30 cellular contexts compared by ENCODE assay signal in the genomic region with DNA sequence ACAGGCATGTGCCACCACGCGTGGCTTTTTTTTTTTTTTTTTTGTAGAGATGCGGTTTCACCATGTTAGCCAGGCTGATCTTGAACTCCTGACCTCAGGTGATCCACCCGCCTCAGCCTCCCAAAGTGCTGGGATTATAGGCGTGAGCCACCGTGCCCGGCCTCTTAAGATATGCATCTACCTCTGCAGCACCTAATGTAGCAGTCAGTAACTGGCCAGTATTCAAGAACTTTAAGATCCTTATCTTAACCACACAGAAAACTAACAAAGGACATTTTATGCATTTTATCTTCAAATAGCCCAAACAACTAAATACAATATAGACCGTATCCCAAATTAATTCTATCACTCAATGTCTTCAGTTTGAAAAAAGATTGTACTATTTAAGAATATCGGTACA.
"Had no signal": no experiment of that assay in that cellular context is flagged by ENCODE, and none has a peak within 500 bp of the region (broad histone marks: within the 10 kb centered on the region; RNA-seq: fewer than 3 reads in every experiment).

No MANE protein-coding gene starts in this region.

- H2AFZ ChIP-seq: neural progenitor cell, parathyroid adenoma had no signal

- ATAC-seq: left colon; natural killer cell; psoas muscle; right lobe of liver; stimulated activated naive B cell treated with anti-CD40 and anti-IgM and Interleukin-4, amounts not matched to agents 10 μg/mL and 1 μg/mL and 100 μg/mL, for 72 hours; stimulated activated naive CD8-positive, alpha-beta T cell treated with anti-CD3 and anti-CD28 coated beads, Interleukin-15, Interleukin-2, amounts not matched to agents 100 U/mL and 50 U/mL, for 24 hours had no signal

- FAIRE-seq: islet of Langerhans, kidney had no signal

- H3K4me1 ChIP-seq: left ventricle myocardium inferior, neural progenitor cell, parathyroid adenoma, psoas muscle, right atrium auricular region, right lobe of liver, stomach, testis, thyroid gland, transverse colon, upper lobe of left lung had no signal

- H3K36me3 ChIP-seq: left ventricle myocardium inferior, neural progenitor cell, neutrophil, right atrium auricular region, right lobe of liver, stomach, thyroid gland, transverse colon, upper lobe of left lung, vagina had no signal

- H3K79me2 ChIP-seq: parathyroid adenoma had no signal

- H3K4me2 ChIP-seq: neural progenitor cell, smooth muscle cell had no signal

- H3K27ac ChIP-seq: left ventricle myocardium inferior, neural progenitor cell, neutrophil, parathyroid adenoma, psoas muscle, right atrium auricular region, right lobe of liver, stomach, testis, thyroid gland, transverse colon, upper lobe of left lung, vagina had no signal

- H3K4me3 Mint-ChIP-seq: immature natural killer cell; mesothelial cell of epicardium; natural killer cell; nephron progenitor cell; neural progenitor cell; stimulated activated naive B cell treated with anti-CD40 and anti-IgM and Interleukin-4, amounts not matched to agents 10 μg/mL and 1 μg/mL and 100 μg/mL, for 72 hours had no signal

- H3K27me3 ChIP-seq: neural progenitor cell, neutrophil, right atrium auricular region, right lobe of liver, stomach, testis, thyroid gland, transverse colon, upper lobe of left lung, vagina had no signal

- H3K36me3 Mint-ChIP-seq: naive B cell; neural progenitor cell; stimulated activated naive B cell treated with anti-CD40 and anti-IgM and Interleukin-4, amounts not matched to agents 10 μg/mL and 1 μg/mL and 100 μg/mL, for 72 hours had no signal

- H3K4me1 Mint-ChIP-seq: immature natural killer cell, natural killer cell, neural progenitor cell had no signal

- H3K4me3 ChIP-seq: left ventricle myocardium inferior, lung, neural progenitor cell, psoas muscle, right atrium auricular region, right lobe of liver, smooth muscle cell, stomach, testis, thyroid gland, transverse colon, upper lobe of left lung, vagina had no signal

- H3K9me3 ChIP-seq: neutrophil, psoas muscle, right atrium auricular region, right lobe of liver, testis, thyroid gland, transverse colon, upper lobe of left lung, vagina had no signal

- H3K27ac Mint-ChIP-seq: immature natural killer cell; mesothelial cell of epicardium; naive B cell; natural killer cell; nephron progenitor cell; neural progenitor cell; stimulated activated naive B cell treated with anti-CD40 and anti-IgM and Interleukin-4, amounts not matched to agents 10 μg/mL and 1 μg/mL and 100 μg/mL, for 72 hours had no signal

- DNase-seq: hypothalamus; immature natural killer cell; kidney; left colon; left ventricle myocardium inferior; mesendoderm; naive B cell; natural killer cell; nephron progenitor cell; occipital lobe; psoas muscle; right lobe of liver; stimulated activated CD4-positive, alpha-beta T cell treated with anti-CD3 and anti-CD28 coated beads, Interleukin-1b, Interleukin-23, amount 100 ng/mL, for 48 hours; stimulated activated CD4-positive, alpha-beta T cell treated with anti-CD3 and anti-CD28 coated beads, Interleukin-2, amount 100 ng/mL, for 48 hours; stimulated activated naive B cell treated with anti-CD40 and anti-IgM and Interleukin-4, amounts not matched to agents 10 μg/mL and 1 μg/mL and 100 μg/mL, for 72 hours; stimulated activated naive CD8-positive, alpha-beta T cell treated with anti-CD3 and anti-CD28 coated beads, Interleukin-15, Interleukin-2, amounts not matched to agents 100 U/mL and 50 U/mL, for 24 hours; stomach; testis; thyroid gland; transverse colon; upper lobe of left lung had no signal
